In genomic region chr11:73388241-73389133, GRCh38 we compare ENCODE assay signal across 10 cellular contexts. TPM values are rescaled to one million over a fixed set of nuclear protein-coding genes. Genes with fewer than 3 reads are reported as not detected.
A peak's percentile ranks its signal among the peaks of the same experiment; 100 is the strongest.
DNase-seq lines count a peak whose midpoint lies in the region; ATAC-seq and TF ChIP-seq lines count a peak whose summit lies in the region.
"Had no signal": no experiment of that assay in that cellular context is flagged by ENCODE, and none has a peak within 500 bp of the region (broad histone marks: within the 10 kb centered on the region; RNA-seq: fewer than 3 reads in every experiment).

No MANE protein-coding gene starts in this region.

- peak overlapping the region; percentile 48 to 53 for H3K27ac ChIP-seq in right atrium auricular region
- H3K27ac ChIP-seq in tibial nerve: peak overlapping the region in 1 of 4 donors; percentile 9

- H3K9me3 ChIP-seq in right atrium auricular region (no peaks in the 10 kb centered on the region), tibial nerve (no peaks in the 10 kb centered on the region)

- DNase-seq in activated CD8-positive, alpha-beta memory T cell treated with anti-CD3 and anti-CD28 coated beads, Interleukin-2, amount 10 ng/mL, durations not matched to agents 7 days and 5 days: no peak
- no peak for DNase-seq in activated CD8-positive, alpha-beta memory T cell treated with anti-CD3 and anti-CD28 coated beads, Interleukin-2, amount 50 U/mL, for 4 hours
- DNase-seq in SKM-1 treated with dmso at 0.1 percent for 144 hours (lab: John Stamatoyannopoulos, UW; ENCODE audit: unreplicated experiment) (peak; percentile 63), right atrium auricular region (ENCODE audit: low spot score) (no peak), DMS79 treated with DMSO at 0.1 percent for 48 hours (lab: John Stamatoyannopoulos, UW) (no peak), pons (ENCODE audit: low spot score) (no peak), tibial nerve (ENCODE audit: low spot score in 2 of 2) (no peak)
- DNase-seq: activated T-cell treated with anti-CD3 and anti-CD28 coated beads for 4 hours, NCI-H526 treated with DMSO at 0.1 percent for 48 hours had no signal

- CTCF ChIA-PET in activated CD8-positive, alpha-beta memory T cell treated with anti-CD3 and anti-CD28 coated beads, Interleukin-2, amount 10 ng/mL, durations not matched to agents 7 days and 5 days (lab: Charles Lee): interaction anchor here (2.1 to 2.7 kb wide), 2 partner anchors 12 to 38 kb away, joined by 4 to 24 read pairs; partner anchors contain the start of gene RELT

- H3K4me1 Mint-ChIP-seq in activated CD8-positive, alpha-beta memory T cell treated with anti-CD3 and anti-CD28 coated beads, Interleukin-2, amount 10 ng/mL, durations not matched to agents 7 days and 5 days: peaks cover 44% of the 10 kb centered on the region
- peaks cover 94% of the 10 kb centered on the region for H3K4me1 Mint-ChIP-seq in stimulated activated memory B cell treated with anti-CD40 and anti-IgM and Interleukin-4, amounts not matched to agents 10 μg/mL and 1 μg/mL and 100 μg/mL, for 72 hours

- H3K4me1 ChIP-seq in right atrium auricular region (peaks cover 4 to 56% of the 10 kb centered on the region in 2 donors), tibial nerve (peaks cover 0 to 68% (median 41%) of the 10 kb centered on the region in 4 donors)

- peaks cover 3% of the 10 kb centered on the region for H3K36me3 Mint-ChIP-seq in activated CD8-positive, alpha-beta memory T cell treated with anti-CD3 and anti-CD28 coated beads, Interleukin-2, amount 10 ng/mL, durations not matched to agents 7 days and 5 days
- peaks cover 50% of the 10 kb centered on the region for H3K36me3 Mint-ChIP-seq in stimulated activated memory B cell treated with anti-CD40 and anti-IgM and Interleukin-4, amounts not matched to agents 10 μg/mL and 1 μg/mL and 100 μg/mL, for 72 hours

- H3K27me3 ChIP-seq in right atrium auricular region (no peaks in the 10 kb centered on the region), tibial nerve (no peaks in the 10 kb centered on the region)

- peak overlapping the region; percentile 72 for H3K27ac Mint-ChIP-seq in activated CD8-positive, alpha-beta memory T cell treated with anti-CD3 and anti-CD28 coated beads, Interleukin-2, amount 10 ng/mL, durations not matched to agents 7 days and 5 days
- H3K27ac Mint-ChIP-seq in stimulated activated memory B cell treated with anti-CD40 and anti-IgM and Interleukin-4, amounts not matched to agents 10 μg/mL and 1 μg/mL and 100 μg/mL, for 72 hours: peak overlapping the region; percentile 90

- TF ChIP-seq EP300 in tibial nerve (IDR thresholded peaks at IDR 0.05): no peak

- H3K4me3 Mint-ChIP-seq in activated CD8-positive, alpha-beta memory T cell treated with anti-CD3 and anti-CD28 coated beads, Interleukin-2, amount 10 ng/mL, durations not matched to agents 7 days and 5 days: no peak overlapping the region
- peak overlapping the region; percentile 73 for H3K4me3 Mint-ChIP-seq in stimulated activated memory B cell treated with anti-CD40 and anti-IgM and Interleukin-4, amounts not matched to agents 10 μg/mL and 1 μg/mL and 100 μg/mL, for 72 hours

- H3K4me3 ChIP-seq in right atrium auricular region (no peak overlapping the region), tibial nerve (no peak overlapping the region)

- TF ChIP-seq POLR2A in tibial nerve (IDR thresholded peaks at IDR 0.05): no peak

- TF ChIP-seq CTCF in right atrium auricular region (IDR thresholded peaks at IDR 0.05) (no peak), tibial nerve (IDR thresholded peaks at IDR 0.05) (no peak)

- no peaks in the 10 kb centered on the region for H3K27me3 Mint-ChIP-seq in activated CD8-positive, alpha-beta memory T cell treated with anti-CD3 and anti-CD28 coated beads, Interleukin-2, amount 10 ng/mL, durations not matched to agents 7 days and 5 days
- H3K27me3 Mint-ChIP-seq in stimulated activated memory B cell treated with anti-CD40 and anti-IgM and Interleukin-4, amounts not matched to agents 10 μg/mL and 1 μg/mL and 100 μg/mL, for 72 hours: no peaks in the 10 kb centered on the region

- no peaks in the 10 kb centered on the region for H3K36me3 ChIP-seq in right atrium auricular region
- H3K36me3 ChIP-seq in tibial nerve: no peaks in the 10 kb centered on the region

- no peaks in the 10 kb centered on the region for H3K9me3 Mint-ChIP-seq in activated CD8-positive, alpha-beta memory T cell treated with anti-CD3 and anti-CD28 coated beads, Interleukin-2, amount 10 ng/mL, durations not matched to agents 7 days and 5 days (ENCODE audit: low read depth)
- H3K9me3 Mint-ChIP-seq in stimulated activated memory B cell treated with anti-CD40 and anti-IgM and Interleukin-4, amounts not matched to agents 10 μg/mL and 1 μg/mL and 100 μg/mL, for 72 hours: no peaks in the 10 kb centered on the region

- ATAC-seq in activated CD8-positive, alpha-beta memory T cell treated with anti-CD3 and anti-CD28 coated beads, Interleukin-2, amount 10 ng/mL, durations not matched to agents 7 days and 5 days: no peak
- ATAC-seq in stimulated activated memory B cell treated with anti-CD40 and anti-IgM and Interleukin-4, amounts not matched to agents 10 μg/mL and 1 μg/mL and 100 μg/mL, for 72 hours: no peak

- WGBS in tibial nerve, 2 donors: 72 to 83% methylated on average over 19 to 21 of the region's 23 CpGs

RNA-seq across cellular contexts. Expression of gene RELT, which starts 12.3 kb away (rescaled TPM):
- total RNA-seq in activated CD8-positive, alpha-beta memory T cell treated with anti-CD3 and anti-CD28 coated beads, Interleukin-2, amount 10 ng/mL, durations not matched to agents 7 days and 5 days: 10 to 100 TPM; 31.2 to 39.6 TPM
- total RNA-seq in right atrium auricular region (1 to 10 TPM; 2.0 to 7.0 TPM), tibial nerve (1 to 10 TPM; 2.4 to 6.0 (median 2.5) TPM)

Comparison
In these comparisons a context has a peak if more than half of its experiments do, and no peak if none do; other contexts are left out.
1. RNA of gene RELT, which starts 12.3 kb away (total RNA-seq): 31.2 to 39.6 TPM in activated CD8-positive, alpha-beta memory T cell treated with anti-CD3 and anti-CD28 coated beads, Interleukin-2, amount 10 ng/mL, durations not matched to agents 7 days and 5 days; 2.0 to 7.0 TPM in right atrium auricular region and 2.4 to 6.0 TPM in tibial nerve; every median in the first group is over 4 times any median in the second.